Comparison of ENCODE assay signal across 19 cellular contexts in the genomic region with DNA sequence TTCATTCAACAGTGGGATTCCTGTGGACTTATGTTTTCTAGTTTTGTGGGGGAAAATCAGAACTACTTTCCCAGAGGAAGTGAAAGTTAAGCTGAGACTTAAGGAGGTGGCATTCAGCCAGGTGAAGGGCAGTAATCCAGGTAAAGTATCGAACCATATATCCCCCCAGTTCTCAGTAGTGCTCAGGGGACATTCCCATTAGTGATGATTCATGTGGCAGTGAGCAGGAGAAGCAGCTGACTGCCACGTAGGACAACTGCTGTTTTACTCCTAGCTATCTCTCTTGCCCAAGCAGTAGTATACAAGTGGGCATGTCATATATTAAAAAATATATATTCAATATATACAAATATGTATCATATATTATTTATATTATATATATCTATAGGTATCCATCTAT. TPM values are rescaled to one million over a fixed set of nuclear protein-coding genes. Genes with fewer than 3 reads are reported as not detected.
"Had no signal": no experiment of that assay in that cellular context is flagged by ENCODE, and none has a peak within 500 bp of the region (broad histone marks: within the 10 kb centered on the region; RNA-seq: fewer than 3 reads in every experiment).

No MANE protein-coding gene starts in this region.

RNA-seq across cellular contexts. Expression of gene NUTM2G, which starts 13.1 kb away (rescaled TPM):
- total RNA-seq: colonic mucosa, dermis microvascular lymphatic vessel endothelial cell, endodermal cell, esophagus mucosa, esophagus squamous epithelium, gastrocnemius medialis, glomerular endothelial cell, heart right ventricle, kidney epithelial cell, left cardiac atrium, left lung, left ventricle myocardium superior, lower leg skin, lower lobe of right lung, lung microvascular endothelial cell, mesenteric fat pad, mucosa of descending colon, myocyte had no signal
- polyA plus RNA-seq: heart right ventricle, keratinocyte had no signal
